In genomic region chrX:65723706-65724105, GRCh38 we compare ENCODE assay signal across 8 cellular contexts. TPM values are rescaled to one million over a fixed set of nuclear protein-coding genes. Genes with fewer than 3 reads are reported as not detected.
DNase-seq lines count a peak whose midpoint lies in the region; ATAC-seq and TF ChIP-seq lines count a peak whose summit lies in the region.

No MANE protein-coding gene starts in this region.

- H3K27me3 Mint-ChIP-seq in CD14-positive monocyte (ENCODE audit: low read depth in 3 of 3) (peaks cover 0 to 36% (median 0%) of the 10 kb centered on the region in 3 donors), Caco-2 (ENCODE audit: insufficient read depth, unreplicated experiment) (no peaks in the 10 kb centered on the region)

- TF ChIP-seq EP300 in transverse colon (IDR thresholded peaks at IDR 0.05; ENCODE audit: low read depth): no peak

- no peaks in the 10 kb centered on the region for H3K4me1 ChIP-seq in transverse colon
- no peaks in the 10 kb centered on the region for H3K4me1 ChIP-seq in Caco-2

- no TSS peak for BruUV-seq in Caco-2 (replicated peaks; lab: Mats Ljungman, UMichigan)

- CTCF ChIA-PET in Caco-2 (lab: Charles Lee): no interaction called here

- no peak overlapping the region for H3K4me3 ChIP-seq in brain microvascular endothelial cell (ENCODE audit: low read depth, low read length)
- H3K4me3 ChIP-seq in transverse colon: no peak overlapping the region
- H3K4me3 ChIP-seq in Caco-2 (ENCODE audit: low read depth, low read length): no peak overlapping the region

- peak overlapping the region; percentile 61 for H3K27ac ChIP-seq in brain microvascular endothelial cell
- peak overlapping the region in 2 of 4 donors; percentile 16 to 34 for H3K27ac ChIP-seq in transverse colon

- intact Hi-C loops in CD14-positive monocyte (cut with micrococcal nuclease): loop anchor here in 1 of 2 donors (10.0 kb wide), 1 partner anchor 129 kb away; no protein-coding TSS in a partner anchor
- intact Hi-C loops in transverse colon (cut with DNase I; ENCODE audit: low total_unique reads): no loop called here
- intact Hi-C loops in Caco-2 (cut with micrococcal nuclease; ENCODE audit: unreplicated experiment): no loop called here

- no peak for DNase-seq in CD14-positive monocyte (ENCODE audit: low spot score)
- DNase-seq in brain microvascular endothelial cell: peak; percentile 14
- DNase-seq in NCI-H526 treated with DMSO at 0.1 percent for 48 hours (lab: John Stamatoyannopoulos, UW): no peak
- DNase-seq in transverse colon: no peak
- DNase-seq in Caco-2: no peak
- no peak for DNase-seq in NCI-H2107 treated with DMSO at 0.1 percent for 48 hours (lab: John Stamatoyannopoulos, UW; ENCODE audit: unreplicated experiment)

- H3K36me3 ChIP-seq in brain microvascular endothelial cell (replicated peaks) (peaks cover 13% of the 10 kb centered on the region), transverse colon (no peaks in the 10 kb centered on the region), Caco-2 (ENCODE audit: control insufficient read depth, insufficient read depth, low read length) (no peaks in the 10 kb centered on the region)

- H3K36me3 Mint-ChIP-seq in CD14-positive monocyte (peaks cover 55 to 68% of the 10 kb centered on the region in 2 donors), Caco-2 (ENCODE audit: insufficient read depth, unreplicated experiment) (no peaks in the 10 kb centered on the region)

- H3K27me3 ChIP-seq in brain microvascular endothelial cell (replicated peaks): no peaks in the 10 kb centered on the region
- no peaks in the 10 kb centered on the region for H3K27me3 ChIP-seq in transverse colon
- no peaks in the 10 kb centered on the region for H3K27me3 ChIP-seq in Caco-2 (replicated peaks; ENCODE audit: control insufficient read depth, insufficient read depth, low read length)

- H3K9me3 ChIP-seq in transverse colon (no peaks in the 10 kb centered on the region), Caco-2 (no peaks in the 10 kb centered on the region)

- H3K27ac Mint-ChIP-seq in CD14-positive monocyte (peak overlapping the region; percentile 37 to 91 (median 78)), Caco-2 (ENCODE audit: unreplicated experiment) (no peak overlapping the region)

- no peak overlapping the region for H3K4me3 Mint-ChIP-seq in CD14-positive monocyte
- no peak overlapping the region for H3K4me3 Mint-ChIP-seq in Caco-2 (ENCODE audit: unreplicated experiment)

- ATAC-seq in GM19438 (IDR thresholded peaks at IDR 0.05; ENCODE audit: low read depth, unreplicated experiment) (peak; percentile 84), HG03457 (IDR thresholded peaks at IDR 0.05; ENCODE audit: unreplicated experiment) (peak; percentile 76)

- TF ChIP-seq POLR2A in transverse colon (IDR thresholded peaks at IDR 0.05): no peak

- POLR2A ChIA-PET in Caco-2 (lab: Charles Lee): no interaction called here

- WGBS in transverse colon (ENCODE audit: low coverage in 1 of 2), 2 donors: 56% methylated on average over 2 of the region's 2 CpGs; no CpG with 5 or more reads in 1 of the 2 donors

- H3K9me3 Mint-ChIP-seq in CD14-positive monocyte: peaks cover 0 to 17% (median 10%) of the 10 kb centered on the region in 7 donors
- peaks cover 10% of the 10 kb centered on the region for H3K9me3 Mint-ChIP-seq in Caco-2 (ENCODE audit: unreplicated experiment)

- TF ChIP-seq CTCF in CD14-positive monocyte (IDR thresholded peaks at IDR 0.05) (no peak), brain microvascular endothelial cell (IDR thresholded peaks at IDR 0.05; ENCODE audit: low read depth, low read length, missing control alignments) (no peak), transverse colon (IDR thresholded peaks at IDR 0.05) (no peak), Caco-2 (IDR thresholded peaks at IDR 0.05; ENCODE audit: insufficient read depth in 1 of 2, low read depth in 1 of 2, low read length in 1 of 2, severe bottlenecking in 1 of 2, unreplicated experiment in 1 of 2) (no peak)

- H3K4me1 Mint-ChIP-seq in CD14-positive monocyte (peaks cover 52% of the 10 kb centered on the region), Caco-2 (ENCODE audit: low read depth, unreplicated experiment) (no peaks in the 10 kb centered on the region)

- in situ Hi-C loops in brain microvascular endothelial cell (cut with HindIII; ENCODE audit: low pct_ligation_motif_present, low sequenced_read_pairs): no loop called here
- in situ Hi-C loops in transverse colon (cut with MboI; ENCODE audit: low pct_ligation_motif_present in 1 of 4, low pct_unique_long_range_greater_than_20kb in 1 of 4, low sequenced_read_pairs in 3 of 4): loop anchor here in 1 of 4 donors (25.0 kb wide), 1 partner anchor 136 kb away; no protein-coding TSS in a partner anchor

RNA-seq across cellular contexts. Expression of gene MSN, which starts 56.3 kb away (rescaled TPM):
- 100 to 1,000 TPM; 691 to 888 TPM for polyA plus RNA-seq in CD14-positive monocyte
- total RNA-seq in transverse colon (10 to 100 TPM; 40.0 to 73.8 (median 60.4) TPM), Caco-2 (2022) (0.07 and 0.23 TPM in 2 replicates)

Comparison
In these comparisons a context has a peak if more than half of its experiments do, and no peak if none do; other contexts are left out.
1. RNA of gene MSN, which starts 56.3 kb away (total RNA-seq): 40.0 to 73.8 TPM in transverse colon; 0.07 to 0.23 TPM in Caco-2; every median in the first group is over 10 times any median in the second.